Comparison of ENCODE assay signal across 1 cellular context in genomic region chr6:129661478-129662405, GRCh38.
TF ChIP-seq lines count a peak whose summit lies in the region.

No MANE protein-coding gene starts in this region.

TF ChIP-seq in HepG2, 621 proteins besides CTCF, POLR2A, EP300 and RAD21 (continued from another document and continues in another):
- TF ChIP-seq ZBTB43 (CRISPR knock-in tag; conservative IDR thresholded peaks at IDR 0.05), result 0 out of 2 replicates have a peak, but pooled peaks have one; percentile 28
- no peak for TF ChIP-seq ZNF225 (CRISPR knock-in tag; IDR thresholded peaks at IDR 0.05)
- no peak for TF ChIP-seq REL (CRISPR knock-in tag; conservative IDR thresholded peaks at IDR 0.05)
- 0 out of 2 replicates have a peak, but pooled peaks have one; percentile 30 for TF ChIP-seq TEF (CRISPR knock-in tag; IDR thresholded peaks at IDR 0.05)
- 0 out of 2 replicates have a peak, but pooled peaks have one; percentile 49 for TF ChIP-seq HMG20A (CRISPR knock-in tag; IDR thresholded peaks at IDR 0.05; ENCODE audit: borderline replicate concordance)
- no peak for TF ChIP-seq GABPB1 (CRISPR knock-in tag; IDR thresholded peaks at IDR 0.05)
- TF ChIP-seq PTBP1 (IDR thresholded peaks at IDR 0.05; ENCODE audit: low read depth, low read length, poor library complexity, severe bottlenecking), result no peak
- TF ChIP-seq BCL6 (CRISPR knock-in tag; IDR thresholded peaks at IDR 0.05), result 0 out of 2 replicates have a peak, but pooled peaks have one; percentile 18
- 0 out of 2 replicates have a peak, but pooled peaks have one; percentile 57 for TF ChIP-seq ZNF557 (CRISPR knock-in tag; IDR thresholded peaks at IDR 0.05)
- 0 out of 2 replicates have a peak, but pooled peaks have one; percentile 7 for TF ChIP-seq ZNF335 (CRISPR knock-in tag; IDR thresholded peaks at IDR 0.05)
- TF ChIP-seq ZSCAN9 (CRISPR knock-in tag; IDR thresholded peaks at IDR 0.05; ENCODE audit: borderline replicate concordance), result 0 out of 2 replicates have a peak, but pooled peaks have one; percentile 25
- peak; percentile 69; the same call in 1 of the 2 replicates for TF ChIP-seq ZNF501 (CRISPR knock-in tag; IDR thresholded peaks at IDR 0.05)
- TF ChIP-seq ZNF800 (CRISPR knock-in tag; IDR thresholded peaks at IDR 0.05), result no peak
- TF ChIP-seq KLF16 (CRISPR knock-in tag; IDR thresholded peaks at IDR 0.05), result 0 out of 4 replicates have a peak, but pooled peaks of 1 of the 2 experiments have one; percentile 30
- peak; percentile 46; the same call in 1 of the 2 replicates for TF ChIP-seq ZHX1 (CRISPR knock-in tag; IDR thresholded peaks at IDR 0.05; ENCODE audit: low read depth)
- TF ChIP-seq CEBPB (IDR thresholded peaks at IDR 0.05; ENCODE audit: borderline replicate concordance, low read depth, low read length), result peak; percentile 62; the same call in 1 of the 2 replicates
- peak; percentile 54; the same call in 1 of the 2 replicates for TF ChIP-seq HNF1B (CRISPR knock-in tag; IDR thresholded peaks at IDR 0.05)
- TF ChIP-seq TP53 (CRISPR knock-in tag; conservative IDR thresholded peaks at IDR 0.05), result 0 out of 2 replicates have a peak, but pooled peaks have one; percentile 27
- peak; percentile 53; the same call in 1 of the 2 replicates for TF ChIP-seq FOXJ3 (CRISPR knock-in tag; IDR thresholded peaks at IDR 0.05; ENCODE audit: borderline replicate concordance)
- no peak for TF ChIP-seq SOX6 (IDR thresholded peaks at IDR 0.05)
- TF ChIP-seq SOX6 (CRISPR knock-in tag; IDR thresholded peaks at IDR 0.05), result peak; percentile 80
- peak; percentile 62; the same call in 1 of the 2 replicates for TF ChIP-seq TFAP4 (IDR thresholded peaks at IDR 0.05; ENCODE audit: borderline replicate concordance, low read depth)
- TF ChIP-seq HOXA3 (CRISPR knock-in tag; IDR thresholded peaks at IDR 0.05), result peak; percentile 75
- no peak; the same call in 1 of the 2 replicates for TF ChIP-seq SOX13 (IDR thresholded peaks at IDR 0.05)
- peak in 1 of 2 experiments; percentile 87; a peak in 2 of 4 replicates for TF ChIP-seq SOX13 (CRISPR knock-in tag; conservative IDR thresholded peaks at IDR 0.05 in 1 of 2, IDR thresholded peaks at IDR 0.05 in 1 of 2)
- TF ChIP-seq PATZ1 (CRISPR knock-in tag; IDR thresholded peaks at IDR 0.05), result no peak
- TF ChIP-seq KLF15 (CRISPR knock-in tag; IDR thresholded peaks at IDR 0.05; ENCODE audit: borderline replicate concordance), result no peak
- TF ChIP-seq RFXAP (CRISPR knock-in tag; IDR thresholded peaks at IDR 0.05; ENCODE audit: borderline replicate concordance), result 0 out of 2 replicates have a peak, but pooled peaks have one; percentile 29
- peak; percentile 45; the same call in 1 of the 2 replicates for TF ChIP-seq JUND (CRISPR knock-in tag; IDR thresholded peaks at IDR 0.05)
- TF ChIP-seq GATAD2A (CRISPR knock-in tag; IDR thresholded peaks at IDR 0.05), result peak; percentile 58
- no peak for TF ChIP-seq GATA4 (IDR thresholded peaks at IDR 0.05; ENCODE audit: borderline replicate concordance, low read depth)
- TF ChIP-seq ZNF710 (CRISPR knock-in tag; IDR thresholded peaks at IDR 0.05; ENCODE audit: borderline replicate concordance), result peak; percentile 58; the same call in 1 of the 2 replicates
- 0 out of 2 replicates have a peak, but pooled peaks have one; percentile 32 for TF ChIP-seq MAF1 (CRISPR knock-in tag; IDR thresholded peaks at IDR 0.05; ENCODE audit: borderline replicate concordance)
- TF ChIP-seq ZBTB33 (CRISPR knock-in tag; IDR thresholded peaks at IDR 0.05), result peak; percentile 95
- TF ChIP-seq HOXA7 (CRISPR knock-in tag; IDR thresholded peaks at IDR 0.05), result no peak
- peak; percentile 41; the same call in 1 of the 2 replicates for TF ChIP-seq ZGPAT (CRISPR knock-in tag; IDR thresholded peaks at IDR 0.05)
- TF ChIP-seq ZNF292 (CRISPR knock-in tag; IDR thresholded peaks at IDR 0.05; ENCODE audit: borderline replicate concordance, low read depth), result peak; percentile 73; the same call in 1 of the 2 replicates
- TF ChIP-seq TCF7 (IDR thresholded peaks at IDR 0.05; ENCODE audit: low read depth), result peak; percentile 71
- no peak for TF ChIP-seq KDM5A (IDR thresholded peaks at IDR 0.05; ENCODE audit: borderline replicate concordance, low read length)
- TF ChIP-seq ZNF543 (CRISPR knock-in tag; IDR thresholded peaks at IDR 0.05), result 0 out of 2 replicates have a peak, but pooled peaks have one; percentile 12
- TF ChIP-seq ZKSCAN8 (CRISPR knock-in tag; IDR thresholded peaks at IDR 0.05; ENCODE audit: borderline replicate concordance), result peak; percentile 8; the same call in 1 of the 2 replicates
- 0 out of 2 replicates have a peak, but pooled peaks have one; percentile 33 for TF ChIP-seq CBX5 (CRISPR knock-in tag; IDR thresholded peaks at IDR 0.05; ENCODE audit: borderline replicate concordance)
- peak; percentile 52 for TF ChIP-seq RCOR2 (CRISPR knock-in tag; IDR thresholded peaks at IDR 0.05)
- TF ChIP-seq ZNF253 (CRISPR knock-in tag; IDR thresholded peaks at IDR 0.05; ENCODE audit: borderline replicate concordance), result 0 out of 2 replicates have a peak, but pooled peaks have one; percentile 16
